ENCODE assay signal across 8 cellular contexts in the genomic region with DNA sequence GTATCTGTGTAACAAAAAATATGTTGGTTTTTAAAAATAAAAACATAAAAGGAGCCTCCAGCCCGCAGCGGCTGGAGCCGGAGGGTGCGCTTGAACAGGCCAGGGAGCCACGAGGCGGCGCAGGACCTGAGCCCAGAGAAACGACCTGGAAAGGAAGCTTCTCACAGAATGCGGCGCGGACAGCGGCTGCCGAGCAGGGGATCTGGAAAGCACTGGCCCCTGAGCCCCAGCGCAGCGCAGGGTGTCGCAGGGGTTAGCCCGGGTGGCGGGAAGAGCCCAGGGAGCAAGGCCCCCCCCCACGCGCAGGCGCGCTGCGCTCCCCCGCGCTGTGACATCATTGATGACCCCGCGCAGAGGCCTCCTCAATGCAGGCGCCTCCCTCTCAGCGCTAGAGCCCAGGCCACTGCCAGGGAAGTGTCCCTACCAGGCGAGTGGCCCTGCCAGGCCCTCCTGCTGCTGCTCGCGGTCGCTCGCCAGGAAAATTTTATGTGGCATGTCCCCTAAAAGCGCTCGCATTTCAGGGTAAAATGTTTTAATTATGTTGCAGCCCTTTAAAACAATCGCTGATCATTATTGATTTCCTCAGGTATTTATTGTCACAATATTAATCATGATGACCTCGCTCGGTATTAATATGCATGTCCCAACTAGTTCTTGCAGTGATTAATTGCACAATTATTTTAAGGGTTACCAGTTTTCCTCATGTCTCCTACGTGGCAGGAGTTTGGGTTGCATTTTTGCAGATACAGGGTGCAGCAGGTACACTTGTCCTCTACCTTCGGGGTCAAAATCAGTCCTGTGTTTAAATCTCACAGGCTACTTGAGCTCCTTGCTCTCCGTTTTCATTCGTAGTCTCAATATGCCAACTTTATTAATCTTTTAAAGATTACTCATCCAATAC.
DNase-seq lines count a peak whose midpoint lies in the region; ATAC-seq and TF ChIP-seq lines count a peak whose summit lies in the region.

No MANE protein-coding gene starts in this region.

- H3K4me1 ChIP-seq in foreskin keratinocyte: peaks cover 15% of the 10 kb centered on the region

- no peaks in the 10 kb centered on the region for H3K9me3 Mint-ChIP-seq in neural crest cell
- no peaks in the 10 kb centered on the region for H3K9me3 Mint-ChIP-seq in stimulated activated naive CD8-positive, alpha-beta T cell treated with anti-CD3 and anti-CD28 coated beads, Interleukin-15, amount 100 ng/mL, for 72 hours

- no peaks in the 10 kb centered on the region for H3K27me3 ChIP-seq in foreskin keratinocyte

- H3K36me3 Mint-ChIP-seq in neural crest cell (ENCODE audit: low read depth): no peaks in the 10 kb centered on the region

- H3K27ac Mint-ChIP-seq in neural crest cell (ENCODE audit: unreplicated experiment): peak overlapping the region; percentile 84
- peak overlapping the region; percentile 83 to 95 for H3K27ac Mint-ChIP-seq in stimulated activated naive CD8-positive, alpha-beta T cell treated with anti-CD3 and anti-CD28 coated beads, Interleukin-15, amount 100 ng/mL, for 72 hours

- TF ChIP-seq CTCF in foreskin keratinocyte (conservative IDR thresholded peaks at IDR 0.05): peak; percentile 77
- peak; percentile 65 for TF ChIP-seq CTCF in neural crest cell (conservative IDR thresholded peaks at IDR 0.05)

- H3K4me1 Mint-ChIP-seq in neural crest cell: peaks cover 13% of the 10 kb centered on the region
- H3K4me1 Mint-ChIP-seq in stimulated activated naive CD8-positive, alpha-beta T cell treated with anti-CD3 and anti-CD28 coated beads, Interleukin-15, amount 100 ng/mL, for 72 hours: peaks cover 10% of the 10 kb centered on the region

- peak overlapping the region; percentile 75 for H3K4me3 Mint-ChIP-seq in neural crest cell
- peak overlapping the region; percentile 84 to 89 for H3K4me3 Mint-ChIP-seq in stimulated activated naive CD8-positive, alpha-beta T cell treated with anti-CD3 and anti-CD28 coated beads, Interleukin-15, amount 100 ng/mL, for 72 hours

- H3K27me3 Mint-ChIP-seq in neural crest cell (ENCODE audit: low read depth): no peaks in the 10 kb centered on the region
- H3K27me3 Mint-ChIP-seq in stimulated activated naive CD8-positive, alpha-beta T cell treated with anti-CD3 and anti-CD28 coated beads, Interleukin-15, amount 100 ng/mL, for 72 hours: peaks cover 8% of the 10 kb centered on the region

- TF ChIP-seq POLR2A in Raji (IDR thresholded peaks at IDR 0.05; ENCODE audit: insufficient read depth, low read depth, low read length): peak; percentile 27; the same call in 1 of the 2 replicates

- DNase-seq in CD1c-positive myeloid dendritic cell (ENCODE audit: extremely low spot score) (peak; percentile 91), HT-29 (ENCODE audit: low spot score) (peak; percentile 88), foreskin keratinocyte (peak in 1 of 2 donors; percentile 63), neural crest cell (ENCODE audit: low read depth, low spot score) (peak; percentile 85)
- DNase-seq in activated naive CD4-positive, alpha-beta T cell treated with Interleukin-2 at 50 U/mL for 16 hours: peak; percentile 80
- peak; percentile 78 to 88 for DNase-seq in stimulated activated naive CD8-positive, alpha-beta T cell treated with anti-CD3 and anti-CD28 coated beads, Interleukin-15, amount 100 ng/mL, for 72 hours

- ATAC-seq in GM19463 (IDR thresholded peaks at IDR 0.05; ENCODE audit: unreplicated experiment) (peak; percentile 95), foreskin keratinocyte (peak; percentile 90)
- peak; percentile 99 for ATAC-seq in stimulated activated naive CD8-positive, alpha-beta T cell treated with anti-CD3 and anti-CD28 coated beads, Interleukin-15, amount 100 ng/mL, for 72 hours

- peak overlapping the region; percentile 60 for H3K27ac ChIP-seq in foreskin keratinocyte
